In the genomic region with DNA sequence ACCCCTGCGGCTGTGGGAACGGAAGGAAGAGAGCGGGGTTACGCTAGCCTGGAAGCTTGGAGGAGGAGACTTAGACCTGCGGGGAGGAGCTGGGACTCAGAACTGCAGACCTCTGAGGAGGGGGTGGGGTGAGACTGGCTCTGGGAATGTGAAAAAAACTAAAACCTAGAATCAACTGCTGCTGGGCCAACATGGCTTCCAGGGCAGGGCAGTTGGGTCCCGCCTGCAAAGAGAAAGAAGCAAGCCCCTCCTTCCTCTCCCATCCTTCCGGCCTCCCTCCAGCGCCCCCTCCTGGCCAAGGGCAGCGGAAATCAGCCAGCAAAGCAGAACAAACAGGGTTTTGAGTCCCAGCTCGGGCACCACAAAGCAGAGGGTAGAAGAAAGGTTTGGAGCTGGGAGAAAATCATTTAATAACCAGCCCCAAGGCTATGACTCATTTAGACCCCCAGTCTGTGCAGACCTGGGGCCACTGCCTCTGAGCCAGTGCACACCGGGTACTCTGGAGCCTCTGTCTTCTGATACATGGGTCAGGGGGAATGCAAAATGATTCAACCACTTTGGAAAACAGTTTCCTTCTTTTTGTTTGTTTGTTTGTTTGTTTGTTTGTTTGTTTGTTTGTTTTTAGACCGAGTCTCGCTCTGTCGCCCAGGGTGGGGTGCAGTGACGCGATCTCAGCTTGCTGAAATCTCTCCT, we compare ENCODE assay signal across 8 cellular contexts. TPM values are rescaled to one million over a fixed set of nuclear protein-coding genes. Genes with fewer than 3 reads are reported as not detected.
DNase-seq lines count a peak whose midpoint lies in the region; TF ChIP-seq lines count a peak whose summit lies in the region.

No MANE protein-coding gene starts in this region.

- H3K36me3 ChIP-seq in NT2/D1 (ENCODE audit: insufficient read depth, insufficient read length, low read length) (no peaks in the 10 kb centered on the region), osteoblast (ENCODE audit: insufficient read depth, low read length) (no peaks in the 10 kb centered on the region), tibial nerve (no peaks in the 10 kb centered on the region)

- peaks cover 12% of the 10 kb centered on the region for H3K27me3 ChIP-seq in NT2/D1 (ENCODE audit: insufficient read depth, insufficient read length)
- H3K27me3 ChIP-seq in osteoblast (ENCODE audit: insufficient read depth, low read length): peaks cover 50% of the 10 kb centered on the region
- peaks cover 0 to 16% of the 10 kb centered on the region in 2 donors for H3K27me3 ChIP-seq in tibial nerve

- H2AFZ ChIP-seq in osteoblast (ENCODE audit: low read length): peak overlapping the region; percentile 77

- TF ChIP-seq EP300 in tibial nerve (IDR thresholded peaks at IDR 0.05): no peak

- H3K9me3 ChIP-seq in NT2/D1 (ENCODE audit: insufficient read depth, low read length) (peaks cover 25% of the 10 kb centered on the region; the same call in 1 of the 2 replicates), osteoblast (ENCODE audit: low read depth, low read length) (no peaks in the 10 kb centered on the region), tibial nerve (peaks cover 0 to 4% (median 0%) of the 10 kb centered on the region in 4 donors)

- TF ChIP-seq POLR2A in GM18526 (IDR thresholded peaks at IDR 0.05; ENCODE audit: extremely low read depth, insufficient read length): peak; percentile 25
- no peak for TF ChIP-seq POLR2A in tibial nerve (IDR thresholded peaks at IDR 0.05)

- no peaks in the 10 kb centered on the region for H4K20me1 ChIP-seq in osteoblast (ENCODE audit: insufficient read depth, low read length)

- H3K4me3 ChIP-seq in NT2/D1 (ENCODE audit: insufficient read length, low read depth) (no peak overlapping the region), osteoblast (ENCODE audit: insufficient read depth, low read length) (no peak overlapping the region), tibial nerve (no peak overlapping the region)

- no peaks in the 10 kb centered on the region for H3K79me2 ChIP-seq in osteoblast (ENCODE audit: insufficient read depth, low read length)

- WGBS in tibial nerve, 2 donors: 51% methylated on average over 16 of the region's 16 CpGs

- DNase-seq in AG08396 (ENCODE audit: low spot score) (peak; percentile 61), NT2/D1 (ENCODE audit: low read depth, low spot score) (peak; percentile 40), activated T-cell treated with anti-CD3 and anti-CD28 coated beads for 1 hour (ENCODE audit: low read depth) (peak; percentile 84), fibroblast of peridontal ligament (ENCODE audit: extremely low read depth) (peak; percentile 1), osteoblast (ENCODE audit: insufficient read length, low spot score, missing footprints) (no peak), tibial nerve (ENCODE audit: low spot score in 2 of 2) (peak in 1 of 2 donors; percentile 45), cortex of kidney (lab: John Stamatoyannopoulos, UW) (no peak)

- H3K9ac ChIP-seq in NT2/D1 (ENCODE audit: insufficient read length, low read depth): no peak overlapping the region

- H3K27ac ChIP-seq in osteoblast (ENCODE audit: low read depth, low read length) (no peak overlapping the region), tibial nerve (no peak overlapping the region)

- TF ChIP-seq CTCF in osteoblast (IDR thresholded peaks at IDR 0.05; ENCODE audit: extremely low read depth, low read depth, low read length) (peak; percentile 72), tibial nerve (IDR thresholded peaks at IDR 0.05) (peak in 4 of 5 experiments; percentile 24 to 49 (median 36))

- peak overlapping the region; percentile 19 for H3K4me2 ChIP-seq in osteoblast (ENCODE audit: insufficient read depth, low read length)

- peaks cover 5% of the 10 kb centered on the region for H3K4me1 ChIP-seq in NT2/D1 (ENCODE audit: insufficient read depth, insufficient read length)
- peaks cover 8% of the 10 kb centered on the region for H3K4me1 ChIP-seq in osteoblast (ENCODE audit: insufficient read depth, low read length)
- peaks cover 0 to 10% (median 0%) of the 10 kb centered on the region in 4 donors for H3K4me1 ChIP-seq in tibial nerve

RNA-seq across cellular contexts. Expression of gene NCF4, which starts 7.3 kb away (rescaled TPM):
- under 0.01 and 0.36 TPM in 2 replicates for total RNA-seq in osteoblast
- 10 to 100 TPM; 14.2 to 71.4 (median 17.2) TPM for total RNA-seq in tibial nerve

RNA-seq across cellular contexts. Expression of gene PVALB, which starts 36.7 kb away (rescaled TPM):
- not detected in 2 replicates for total RNA-seq in osteoblast
- not detected for total RNA-seq in tibial nerve

RNA-seq across cellular contexts. Expression of gene CSF2RB, which starts 59.9 kb away (rescaled TPM):
- total RNA-seq in osteoblast: 1.1 and 1.2 TPM in 2 replicates
- total RNA-seq in tibial nerve: 10 to 100 TPM in 2 of 4 donors, 1 to 10 TPM in 2; 5.7 to 14.3 (median 10.8) TPM

Comparison
In these comparisons a context has a peak if more than half of its experiments do, and no peak if none do; other contexts are left out.
1. DNase-seq: peak in AG08396 (single experiment), NT2/D1 (single experiment), activated T-cell treated with anti-CD3 and anti-CD28 coated beads for 1 hour (single experiment) and fibroblast of peridontal ligament (single experiment); none in osteoblast (single experiment) and cortex of kidney (single experiment).
2. RNA of gene NCF4, which starts 7.3 kb away (total RNA-seq): 14.2 to 71.4 TPM in tibial nerve; under 0.01 to 0.36 TPM in osteoblast; every median in the first group is over 10 times any median in the second.